In the genomic region with DNA sequence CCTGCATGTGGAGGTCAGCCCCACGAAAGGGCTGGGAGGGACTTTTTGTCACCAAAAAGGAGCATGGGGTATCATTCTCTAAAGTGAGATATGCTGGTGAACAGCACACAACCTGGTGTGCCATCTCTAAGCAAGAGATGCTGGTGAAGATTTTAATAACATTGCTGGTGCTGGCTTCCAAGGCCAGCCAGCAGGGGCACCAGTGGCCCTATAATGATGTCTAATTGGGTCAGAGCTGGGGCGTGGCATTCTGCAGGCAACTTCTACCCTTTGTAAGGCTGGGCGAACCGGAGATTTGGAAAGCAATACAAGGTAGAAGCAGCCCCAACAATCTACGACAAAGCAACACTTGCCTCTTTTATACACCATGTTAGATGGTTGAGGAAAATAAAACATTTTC, we compare ENCODE assay signal across 17 cellular contexts. TPM values are rescaled to one million over a fixed set of nuclear protein-coding genes. Genes with fewer than 3 reads are reported as not detected.
DNase-seq lines count a peak whose midpoint lies in the region; TF ChIP-seq lines count a peak whose summit lies in the region.
"Had no signal": no experiment of that assay in that cellular context is flagged by ENCODE, and none has a peak within 500 bp of the region (broad histone marks: within the 10 kb centered on the region; RNA-seq: fewer than 3 reads in every experiment).

No MANE protein-coding gene starts in this region.

- no peaks in the 10 kb centered on the region for H3F3A ChIP-seq in SU-DHL-6 (ENCODE audit: insufficient read depth)

- DNase-seq in DMS 273 (lab: John Stamatoyannopoulos, UW; ENCODE audit: unreplicated experiment), result peak; percentile 47
- no peak for DNase-seq in DMS 273 treated with DMSO at 0.1 percent for 48 hours (lab: John Stamatoyannopoulos, UW)
- DNase-seq in H9, result no peak
- no peak for DNase-seq in kidney epithelial cell (ENCODE audit: low read depth)
- no peak for DNase-seq in NCI-H2107 treated with DMSO at 0.1 percent for 48 hours (lab: John Stamatoyannopoulos, UW; ENCODE audit: unreplicated experiment)
- DNase-seq in mesenchymal stem cell, result no peak
- no peak for DNase-seq in 8988T
- DNase-seq: activated CD8-positive, alpha-beta memory T cell treated with anti-CD3 and anti-CD28 coated beads for 24 hours; colonic mucosa; foreskin melanocyte; left cardiac atrium; NCI-H1694; nephron progenitor cell; thyroid gland had no signal

- H3K9me3 Mint-ChIP-seq in H9, result no peaks in the 10 kb centered on the region
- H3K9me3 Mint-ChIP-seq: activated naive CD4-positive, alpha-beta T cell treated with anti-CD3 and anti-CD28 coated beads, Interleukin-2, amount 50 U/mL, for 24 hours; nephron progenitor cell; T-helper 1 cell treated with Interleukin-12 subunit alpha and Interleukin-12 subunit beta and Interleukin-4 antibody, amounts not matched to agents 30 μg/mL and 1 μg/mL, for 36 hours had no signal

- H2BK20ac ChIP-seq in H9 (ENCODE audit: low read depth, low read length, poor library complexity, severe bottlenecking), result no peak overlapping the region

- H3K23ac ChIP-seq in H9 (ENCODE audit: insufficient read length, low read depth, low read length) (no peak overlapping the region), mesenchymal stem cell (ENCODE audit: low read length in 2 of 2) (no peak overlapping the region)

- H4K5ac ChIP-seq in H9 (ENCODE audit: insufficient read length, low read depth, low read length), result no peak overlapping the region

- H3K4me1 ChIP-seq in H9 (ENCODE audit: insufficient read depth, low read length) (no peaks in the 10 kb centered on the region), mesenchymal stem cell (ENCODE audit: control insufficient read depth, insufficient read depth, low read depth, low read length) (peaks cover 3% of the 10 kb centered on the region)
- H3K4me1 ChIP-seq: colonic mucosa, thyroid gland had no signal

- no peaks in the 10 kb centered on the region for H3K23me2 ChIP-seq in H9 (ENCODE audit: insufficient read length, low read depth, low read length, poor library complexity, severe bottlenecking)

- H3K4me3 ChIP-seq in SU-DHL-6 (ENCODE audit: insufficient read depth, low read length, poor library complexity, severe bottlenecking), result no peak overlapping the region
- H3K4me3 ChIP-seq in kidney epithelial cell (ENCODE audit: low read depth, low read length), result no peak overlapping the region
- H3K4me3 ChIP-seq in mesenchymal stem cell (ENCODE audit: insufficient read depth in 1 of 2, low read depth in 1 of 2, low read length in 2 of 2), result no peak overlapping the region
- H3K4me3 ChIP-seq: colonic mucosa, thyroid gland had no signal

- H3K27ac Mint-ChIP-seq in H9, result no peak overlapping the region
- H3K27ac Mint-ChIP-seq: activated naive CD4-positive, alpha-beta T cell treated with anti-CD3 and anti-CD28 coated beads, Interleukin-2, amount 50 U/mL, for 24 hours; T-helper 1 cell treated with Interleukin-12 subunit alpha and Interleukin-12 subunit beta and Interleukin-4 antibody, amounts not matched to agents 30 μg/mL and 1 μg/mL, for 36 hours had no signal

- no peaks in the 10 kb centered on the region for H3K36me3 Mint-ChIP-seq in H9 (ENCODE audit: insufficient read depth in 1 of 3, low read depth in 3 of 3)

- no peaks in the 10 kb centered on the region for H3K9me2 ChIP-seq in SU-DHL-6 (replicated peaks; ENCODE audit: insufficient read depth, low read length)

- H2BK12ac ChIP-seq in H9 (ENCODE audit: insufficient read length, low read depth, low read length) (no peak overlapping the region), mesenchymal stem cell (ENCODE audit: low read length in 2 of 2) (no peak overlapping the region)

- H3K27ac ChIP-seq in H9 (ENCODE audit: insufficient read length, low read depth, low read length) (no peak overlapping the region), SU-DHL-6 (ENCODE audit: low read depth, low read length) (no peak overlapping the region), mesenchymal stem cell (ENCODE audit: low read length, poor library complexity, severe bottlenecking) (no peak overlapping the region)
- H3K27ac ChIP-seq: colonic mucosa, thyroid gland had no signal

- H2BK15ac ChIP-seq in H9 (ENCODE audit: low read depth, low read length) (no peak overlapping the region), mesenchymal stem cell (ENCODE audit: low read depth, poor library complexity, severe bottlenecking) (no peak overlapping the region)

- H3K4me1 Mint-ChIP-seq in H9, result peaks cover 17 to 19% of the 10 kb centered on the region in 2 experiments
- H3K4me1 Mint-ChIP-seq: activated naive CD4-positive, alpha-beta T cell treated with anti-CD3 and anti-CD28 coated beads, Interleukin-2, amount 50 U/mL, for 24 hours; nephron progenitor cell had no signal

- no peaks in the 10 kb centered on the region for H3K27me3 ChIP-seq in H9 (ENCODE audit: insufficient read depth, low read length)
- H3K27me3 ChIP-seq in SU-DHL-6 (ENCODE audit: low read length), result no peaks in the 10 kb centered on the region
- H3K27me3 ChIP-seq in kidney epithelial cell (ENCODE audit: control insufficient read depth, insufficient read depth, low read length), result no peaks in the 10 kb centered on the region
- H3K27me3 ChIP-seq in mesenchymal stem cell (ENCODE audit: control insufficient read depth in 1 of 2, insufficient read depth in 1 of 2, low read length in 2 of 2), result peaks cover 4 to 10% of the 10 kb centered on the region in 2 experiments
- H3K27me3 ChIP-seq: colonic mucosa, thyroid gland had no signal

- H3K4me2 ChIP-seq in H9 (ENCODE audit: insufficient read depth, insufficient read length, low read length), result no peak overlapping the region
- H3K4me2 ChIP-seq in SU-DHL-6 (ENCODE audit: low read depth, low read length, poor library complexity, severe bottlenecking), result no peak overlapping the region
- no peak overlapping the region for H3K4me2 ChIP-seq in mesenchymal stem cell (ENCODE audit: low read length, poor library complexity, severe bottlenecking)

- no peak overlapping the region for H3K4me3 Mint-ChIP-seq in H9
- H3K4me3 Mint-ChIP-seq: activated naive CD4-positive, alpha-beta T cell treated with anti-CD3 and anti-CD28 coated beads, Interleukin-2, amount 50 U/mL, for 24 hours; nephron progenitor cell; T-helper 1 cell treated with Interleukin-12 subunit alpha and Interleukin-12 subunit beta and Interleukin-4 antibody, amounts not matched to agents 30 μg/mL and 1 μg/mL, for 36 hours had no signal

- TF ChIP-seq CTCF in H9 (conservative IDR thresholded peaks at IDR 0.05), result peak; percentile 60
- TF ChIP-seq CTCF in SU-DHL-6 (IDR thresholded peaks at IDR 0.05; ENCODE audit: insufficient read depth, low read length, poor library complexity, severe bottlenecking), result peak; percentile 16
- TF ChIP-seq CTCF in kidney epithelial cell (IDR thresholded peaks at IDR 0.05; ENCODE audit: insufficient read depth, low read length, poor library complexity, severe bottlenecking), result peak; percentile 19

- H3K14ac ChIP-seq in H9 (ENCODE audit: insufficient read depth, low read length) (no peak overlapping the region), mesenchymal stem cell (ENCODE audit: low read length in 2 of 2) (no peak overlapping the region)

- H3K18ac ChIP-seq in H9 (ENCODE audit: insufficient read length, low read depth, low read length) (no peak overlapping the region), mesenchymal stem cell (ENCODE audit: low read depth in 1 of 2, low read length in 2 of 2) (no peak overlapping the region)

- no CpG with 5 or more reads among the region's 5 CpGs for WGBS in H9 (ENCODE audit: extremely low coverage, insufficient read length, low lambda C conversion rate)
- WGBS in mesenchymal stem cell, result 64% methylated on average over 2 of the region's 5 CpGs

- H3K9me3 ChIP-seq in H9 (ENCODE audit: control insufficient read depth, low read depth, low read length) (no peaks in the 10 kb centered on the region), SU-DHL-6 (ENCODE audit: insufficient read depth, low read length) (no peaks in the 10 kb centered on the region), mesenchymal stem cell (ENCODE audit: control insufficient read depth, low read length) (no peaks in the 10 kb centered on the region)
- H3K9me3 ChIP-seq: colonic mucosa, thyroid gland had no signal

- H3K79me1 ChIP-seq in H9 (ENCODE audit: insufficient read depth, low read depth, low read length, poor library complexity, severe bottlenecking), result no peaks in the 10 kb centered on the region
- H3K79me1 ChIP-seq in mesenchymal stem cell (replicated peaks; ENCODE audit: low read length, poor library complexity, severe bottlenecking), result no peaks in the 10 kb centered on the region

- H3T11ph ChIP-seq in H9 (ENCODE audit: low read length), result no peak overlapping the region

- H4K91ac ChIP-seq in H9 (ENCODE audit: insufficient read length, low read depth, low read length) (no peak overlapping the region), mesenchymal stem cell (ENCODE audit: low read length) (no peak overlapping the region)

- H2AFZ ChIP-seq in H9 (ENCODE audit: low read length) (no peak overlapping the region), SU-DHL-6 (ENCODE audit: low read depth, low read length, severe bottlenecking) (no peak overlapping the region), mesenchymal stem cell (ENCODE audit: low read depth, low read length) (no peak overlapping the region)

- H3K79me2 ChIP-seq in H9 (ENCODE audit: insufficient read depth, low read length), result no peaks in the 10 kb centered on the region
- no peaks in the 10 kb centered on the region for H3K79me2 ChIP-seq in SU-DHL-6 (ENCODE audit: insufficient read depth, low read length)

- H3K56ac ChIP-seq in H9 (ENCODE audit: insufficient read length, low read depth, low read length), result no peak overlapping the region

- H4K8ac ChIP-seq in H9 (replicated peaks; ENCODE audit: insufficient read length, low read depth, low read length) (no peak overlapping the region), mesenchymal stem cell (ENCODE audit: low read length) (no peak overlapping the region)

- H3K4ac ChIP-seq in H9 (ENCODE audit: low read depth, low read length) (no peak overlapping the region), mesenchymal stem cell (ENCODE audit: low read depth in 1 of 2, low read length in 2 of 2) (no peak overlapping the region)

- H2AK5ac ChIP-seq in H9 (ENCODE audit: insufficient read length, low read length), result no peak overlapping the region
- no peak overlapping the region for H2AK5ac ChIP-seq in mesenchymal stem cell (ENCODE audit: low read length, severe bottlenecking)

- no peaks in the 10 kb centered on the region for H4K20me1 ChIP-seq in H9 (ENCODE audit: control insufficient read depth, insufficient read depth, insufficient read length)
- H4K20me1 ChIP-seq in SU-DHL-6 (ENCODE audit: low read depth, low read length), result no peaks in the 10 kb centered on the region

- H2BK120ac ChIP-seq in H9 (ENCODE audit: low read depth, low read length, poor library complexity, severe bottlenecking) (no peak overlapping the region), mesenchymal stem cell (ENCODE audit: low read depth, low read length) (no peak overlapping the region)

- H3K36me3 ChIP-seq in SU-DHL-6 (ENCODE audit: low read length) (no peaks in the 10 kb centered on the region), kidney epithelial cell (ENCODE audit: control insufficient read depth, insufficient read depth, low read length) (no peaks in the 10 kb centered on the region), mesenchymal stem cell (ENCODE audit: control insufficient read depth in 1 of 2, insufficient read depth in 2 of 2, low read depth in 1 of 2, low read length in 2 of 2) (no peaks in the 10 kb centered on the region)
- H3K36me3 ChIP-seq: colonic mucosa had no signal

- H2BK5ac ChIP-seq in H9 (ENCODE audit: insufficient read length, low read length) (no peak overlapping the region), mesenchymal stem cell (ENCODE audit: low read depth, low read length, poor library complexity, severe bottlenecking) (no peak overlapping the region)

- H3K27me3 Mint-ChIP-seq in H9 (ENCODE audit: low read depth), result peaks cover 3% of the 10 kb centered on the region; the same call in 1 of the 2 replicates
- H3K27me3 Mint-ChIP-seq: activated naive CD4-positive, alpha-beta T cell treated with anti-CD3 and anti-CD28 coated beads, Interleukin-2, amount 50 U/mL, for 24 hours had no signal

- no peak overlapping the region for H3K9ac ChIP-seq in H9 (ENCODE audit: extremely low read depth, insufficient read length, low read length)
- H3K9ac ChIP-seq in SU-DHL-6 (ENCODE audit: low read length), result no peak overlapping the region
- H3K9ac ChIP-seq in mesenchymal stem cell (ENCODE audit: low read length), result no peak overlapping the region

RNA-seq across cellular contexts. Expression of gene SDR42E1, which starts 16.8 kb away (rescaled TPM):
- total RNA-seq in H9 (2021) (0.02 TPM in 1 of 2 replicates, not detected in the other), kidney epithelial cell (9.5 and 15.0 TPM in 2 replicates)
- polyA plus RNA-seq in mesenchymal stem cell (2013, experiment 1 of 2), result not detected
- not detected for polyA plus RNA-seq in mesenchymal stem cell (2013, experiment 2 of 2)

RNA-seq across cellular contexts. Expression of gene HSD17B2, which starts 40.6 kb away (rescaled TPM):
- not detected in 2 replicates for total RNA-seq in H9 (2021)
- total RNA-seq in kidney epithelial cell, result 0.82 TPM in 1 of 2 replicates, not detected in the other
- 20.7 TPM for polyA plus RNA-seq in mesenchymal stem cell (2013, experiment 1 of 2)
- polyA plus RNA-seq in mesenchymal stem cell (2013, experiment 2 of 2), result 21.8 TPM
- total RNA-seq: left cardiac atrium, thyroid gland had no signal

Comparison
In these comparisons a context has a peak if more than half of its experiments do, and no peak if none do; other contexts are left out.
1. RNA of gene SDR42E1, which starts 16.8 kb away (total RNA-seq): 9.5 to 15.0 TPM in kidney epithelial cell; 0.02 TPM in H9; every median in the first group is over 10 times any median in the second.
2. Peak in every context shown above with its lines, with median percentiles within 50 percentile points of each other: CTCF ChIP-seq.